Comparison of ENCODE assay signal across 28 cellular contexts in the genomic region with DNA sequence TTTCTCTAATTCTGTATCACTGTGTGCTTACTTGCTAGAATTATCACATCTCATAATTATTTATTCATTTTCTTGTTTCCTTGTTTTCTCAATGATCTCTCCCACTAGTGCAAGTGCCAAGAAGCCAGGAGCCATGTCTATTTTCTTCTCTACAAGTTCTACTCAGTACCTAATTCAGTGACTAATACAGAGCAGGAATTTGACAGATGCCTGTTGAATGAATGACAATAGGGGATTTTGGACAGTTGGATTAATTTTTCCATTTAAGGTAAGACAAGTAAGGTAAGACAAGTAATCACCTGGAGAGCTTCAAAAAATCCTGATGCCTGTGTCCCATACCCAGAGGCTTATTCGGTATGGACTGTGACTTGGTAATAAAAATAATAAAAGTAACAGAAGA.
A peak's percentile ranks its signal among the peaks of the same experiment; 100 is the strongest.
DNase-seq lines count a peak whose midpoint lies in the region; ATAC-seq, FAIRE-seq and TF ChIP-seq lines count a peak whose summit lies in the region.
"Had no signal": no experiment of that assay in that cellular context is flagged by ENCODE, and none has a peak within 500 bp of the region (broad histone marks: within the 10 kb centered on the region; RNA-seq: fewer than 3 reads in every experiment).

No MANE protein-coding gene starts in this region.

- H3K27me3 Mint-ChIP-seq in activated T-helper 17 cell treated with anti-CD3 and anti-CD28 coated beads, Interleukin-2, amount 50 U/mL, for 72 hours, result peaks cover 20% of the 10 kb centered on the region

- H3K4me1 ChIP-seq in colonic mucosa (no peaks in the 10 kb centered on the region), mesenchymal stem cell (ENCODE audit: control insufficient read depth, insufficient read depth, low read depth, low read length) (peaks cover 8% of the 10 kb centered on the region)
- H3K4me1 ChIP-seq: prostate gland had no signal

- intact Hi-C loops in colonic mucosa (cut with DNase I), result no loop called here

- H3K79me1 ChIP-seq in mesenchymal stem cell (replicated peaks; ENCODE audit: low read length, poor library complexity, severe bottlenecking), result no peaks in the 10 kb centered on the region

- no peak overlapping the region for H3K4me3 Mint-ChIP-seq in activated T-helper 17 cell treated with anti-CD3 and anti-CD28 coated beads, Interleukin-2, amount 50 U/mL, for 72 hours
- H3K4me3 Mint-ChIP-seq: activated naive CD4-positive, alpha-beta T cell treated with anti-CD3 and anti-CD28 coated beads for 36 hours; activated T-cell treated with anti-CD3 and anti-CD28 coated beads, Interleukin-2, amount 50 U/mL, for 4 hours; CD4-positive, CD25-positive, alpha-beta regulatory T cell; dendritic cell treated with granulocyte-macrophage colony-stimulating factor and Interleukin-4, amounts not matched to agents 40 ng/mL and 50 ng/mL, for 4 days; GM23338; neural progenitor cell had no signal

- no peaks in the 10 kb centered on the region for H3K4me1 Mint-ChIP-seq in activated T-helper 17 cell treated with anti-CD3 and anti-CD28 coated beads, Interleukin-2, amount 50 U/mL, for 72 hours
- H3K4me1 Mint-ChIP-seq: CD4-positive, CD25-positive, alpha-beta regulatory T cell; neural progenitor cell had no signal

- no peak overlapping the region for H2BK15ac ChIP-seq in mesenchymal stem cell (ENCODE audit: low read depth, poor library complexity, severe bottlenecking)

- H2BK5ac ChIP-seq in mesenchymal stem cell (ENCODE audit: low read depth, low read length, poor library complexity, severe bottlenecking), result no peak overlapping the region

- H3K4ac ChIP-seq in mesenchymal stem cell (ENCODE audit: low read depth in 1 of 2, low read length in 2 of 2), result no peak overlapping the region

- H3K27ac ChIP-seq in colonic mucosa (peak overlapping the region; percentile 60), mesenchymal stem cell (ENCODE audit: low read length, poor library complexity, severe bottlenecking) (peak overlapping the region; percentile 6)
- H3K27ac ChIP-seq: cardiac muscle cell, neural progenitor cell, prostate gland had no signal

- no peak overlapping the region for H4K91ac ChIP-seq in mesenchymal stem cell (ENCODE audit: low read length)

- FAIRE-seq in frontal cortex (lab: Jason Lieb, UNC), result no peak
- FAIRE-seq: endometrium had no signal

- no peak overlapping the region for H3K4me2 ChIP-seq in mesenchymal stem cell (ENCODE audit: low read length, poor library complexity, severe bottlenecking)
- H3K4me2 ChIP-seq: GM23338, neural progenitor cell had no signal

- peak; percentile 2 for ATAC-seq in GM18907 (IDR thresholded peaks at IDR 0.05; ENCODE audit: unreplicated experiment)
- peak; percentile 13 for ATAC-seq in HG03354 (IDR thresholded peaks at IDR 0.05; ENCODE audit: poor library complexity, severe bottlenecking, unreplicated experiment)
- ATAC-seq in activated T-helper 17 cell treated with anti-CD3 and anti-CD28 coated beads, Interleukin-2, amount 50 U/mL, for 72 hours (replicated peaks), result no peak
- ATAC-seq: activated T-cell treated with anti-CD3 and anti-CD28 coated beads, Interleukin-2, amount 50 U/mL, for 4 hours; GM23338 had no signal

- no peak for DNase-seq in colonic mucosa
- DNase-seq in mesenchymal stem cell, result no peak
- no peak for DNase-seq in NCI-H69 (lab: John Stamatoyannopoulos, UW)
- no peak for DNase-seq in NCI-H1092 treated with DMSO at 0.1 percent for 48 hours (lab: John Stamatoyannopoulos, UW)
- DNase-seq in frontal cortex (ENCODE audit: low spot score in 2 of 2), result no peak
- DNase-seq: activated CD4-positive, alpha-beta T cell treated with anti-CD3 and anti-CD28 coated beads for 1 hour; activated CD8-positive, alpha-beta memory T cell treated with anti-CD3 and anti-CD28 coated beads for 24 hours; activated naive CD4-positive, alpha-beta T cell treated with anti-CD3 and anti-CD28 coated beads for 36 hours; activated T-cell treated with anti-CD3 and anti-CD28 coated beads, Interleukin-2, amount 50 U/mL, for 4 hours; amniotic stem cell; CD4-positive, CD25-positive, alpha-beta regulatory T cell; DMS 273 treated with DMSO at 0.1 percent for 48 hours; GDM1; left ventricle myocardium superior; MG63; NCI-H146; NCI-H2171 treated with DMSO at 0.1 percent for 48 hours; NCI-H748 treated with DMSO at 0.1 percent for 48 hours; SIG-M5 had no signal

- H3K36me3 Mint-ChIP-seq in activated T-helper 17 cell treated with anti-CD3 and anti-CD28 coated beads, Interleukin-2, amount 50 U/mL, for 72 hours (ENCODE audit: low read depth), result no peaks in the 10 kb centered on the region
- H3K36me3 Mint-ChIP-seq: CD4-positive, CD25-positive, alpha-beta regulatory T cell; neural progenitor cell had no signal

- no peak overlapping the region for H2AK5ac ChIP-seq in mesenchymal stem cell (ENCODE audit: low read length, severe bottlenecking)

- no peak overlapping the region for H3K27ac Mint-ChIP-seq in activated T-helper 17 cell treated with anti-CD3 and anti-CD28 coated beads, Interleukin-2, amount 50 U/mL, for 72 hours
- H3K27ac Mint-ChIP-seq: activated naive CD4-positive, alpha-beta T cell treated with anti-CD3 and anti-CD28 coated beads for 36 hours; CD4-positive, CD25-positive, alpha-beta regulatory T cell; dendritic cell treated with granulocyte-macrophage colony-stimulating factor and Interleukin-4, amounts not matched to agents 40 ng/mL and 50 ng/mL, for 4 days; GM23338; neural progenitor cell had no signal

- no peak overlapping the region for H2AFZ ChIP-seq in mesenchymal stem cell (ENCODE audit: low read depth, low read length)
- H2AFZ ChIP-seq: GM23338, neural progenitor cell had no signal

- WGBS in mesenchymal stem cell, result 100% methylated on average over 1 of the region's 1 CpG

- no peak overlapping the region for H3K14ac ChIP-seq in mesenchymal stem cell (ENCODE audit: low read length in 2 of 2)

- peaks cover 3% of the 10 kb centered on the region for H3K9me3 Mint-ChIP-seq in activated T-helper 17 cell treated with anti-CD3 and anti-CD28 coated beads, Interleukin-2, amount 50 U/mL, for 72 hours
- H3K9me3 Mint-ChIP-seq: activated naive CD4-positive, alpha-beta T cell treated with anti-CD3 and anti-CD28 coated beads for 36 hours; activated T-cell treated with anti-CD3 and anti-CD28 coated beads, Interleukin-2, amount 50 U/mL, for 4 hours; dendritic cell treated with granulocyte-macrophage colony-stimulating factor and Interleukin-4, amounts not matched to agents 40 ng/mL and 50 ng/mL, for 4 days; GM23338; neural progenitor cell had no signal

- H3K9me3 ChIP-seq in colonic mucosa (no peaks in the 10 kb centered on the region), mesenchymal stem cell (ENCODE audit: control insufficient read depth, low read length) (no peaks in the 10 kb centered on the region)
- H3K9me3 ChIP-seq: MG63, prostate gland had no signal

- no peak overlapping the region for H4K8ac ChIP-seq in mesenchymal stem cell (ENCODE audit: low read length)

- H3K23ac ChIP-seq in mesenchymal stem cell (ENCODE audit: low read length in 2 of 2), result no peak overlapping the region

- H2BK12ac ChIP-seq in mesenchymal stem cell (ENCODE audit: low read length in 2 of 2), result no peak overlapping the region

- no peaks in the 10 kb centered on the region for H3K36me3 ChIP-seq in colonic mucosa
- no peaks in the 10 kb centered on the region for H3K36me3 ChIP-seq in mesenchymal stem cell (ENCODE audit: control insufficient read depth in 1 of 2, insufficient read depth in 2 of 2, low read depth in 1 of 2, low read length in 2 of 2)
- H3K36me3 ChIP-seq: cardiac muscle cell, MG63, neural progenitor cell, prostate gland had no signal

- no peak for TF ChIP-seq CTCF in colonic mucosa (IDR thresholded peaks at IDR 0.05)

- H3K27me3 ChIP-seq in colonic mucosa (no peaks in the 10 kb centered on the region), mesenchymal stem cell (ENCODE audit: control insufficient read depth in 1 of 2, insufficient read depth in 1 of 2, low read length in 2 of 2) (peaks cover 0 to 12% of the 10 kb centered on the region in 2 experiments)
- H3K27me3 ChIP-seq: cardiac muscle cell, MG63, neural progenitor cell had no signal

- H3K9ac ChIP-seq in colonic mucosa (ENCODE audit: low read depth in 2 of 2, low read length in 2 of 2), result no peak overlapping the region
- H3K9ac ChIP-seq in mesenchymal stem cell (ENCODE audit: low read length), result no peak overlapping the region
- H3K9ac ChIP-seq: neural progenitor cell had no signal

- no peak overlapping the region for H2BK120ac ChIP-seq in mesenchymal stem cell (ENCODE audit: low read depth, low read length)

- H3K4me3 ChIP-seq in colonic mucosa, result no peak overlapping the region
- no peak overlapping the region for H3K4me3 ChIP-seq in mesenchymal stem cell (ENCODE audit: insufficient read depth in 1 of 2, low read depth in 1 of 2, low read length in 2 of 2)
- H3K4me3 ChIP-seq: cardiac muscle cell, GM23338, MG63, neural progenitor cell, prostate gland had no signal

- H3K18ac ChIP-seq in mesenchymal stem cell (ENCODE audit: low read depth in 1 of 2, low read length in 2 of 2), result no peak overlapping the region
